Comparison of ENCODE assay signal across 2 cellular contexts in genomic region chr12:113840401-113841042, GRCh38.
TF ChIP-seq lines count a peak whose summit lies in the region.

No MANE protein-coding gene starts in this region.

TF ChIP-seq in SK-N-SH, 30 proteins besides CTCF, POLR2A, EP300 and RAD21:
- TF ChIP-seq GABPA (IDR thresholded peaks at IDR 0.05; ENCODE audit: low read depth) (no peak), SMC3 (IDR thresholded peaks at IDR 0.05; ENCODE audit: low read depth, low read length) (no peak), CHD2 (IDR thresholded peaks at IDR 0.05; ENCODE audit: low read length, partially characterized antibody) (no peak), POLR2AphosphoS5 (IDR thresholded peaks at IDR 0.05; ENCODE audit: low read depth, low read length) (no peak), YY1 (IDR thresholded peaks at IDR 0.05; ENCODE audit: low read depth) (no peak), TAF1 (IDR thresholded peaks at IDR 0.05; ENCODE audit: borderline replicate concordance, low read depth, low read length) (no peak), MXI1 (IDR thresholded peaks at IDR 0.05; ENCODE audit: low read depth, low read length) (no peak), MEF2A (IDR thresholded peaks at IDR 0.05; ENCODE audit: borderline replicate concordance, low read depth) (no peak), PBX3 (IDR thresholded peaks at IDR 0.05) (no peak), SIN3A (IDR thresholded peaks at IDR 0.05; ENCODE audit: borderline replicate concordance, low read depth, low read length) (no peak), NRF1 (IDR thresholded peaks at IDR 0.05; ENCODE audit: low read depth, low read length) (no peak), USF1 (IDR thresholded peaks at IDR 0.05; ENCODE audit: borderline replicate concordance, low read depth) (no peak), NFIC (IDR thresholded peaks at IDR 0.05; ENCODE audit: borderline replicate concordance) (no peak), REST (IDR thresholded peaks at IDR 0.05; ENCODE audit: low read depth, low read length) (no peak), MAX (IDR thresholded peaks at IDR 0.05; ENCODE audit: low read depth) (no peak)

TF ChIP-seq in GM12878, 131 proteins besides CTCF, POLR2A, EP300 and RAD21:
- TF ChIP-seq MTA3 (IDR thresholded peaks at IDR 0.05; ENCODE audit: borderline replicate concordance, low read length) (no peak), GATAD2B (conservative IDR thresholded peaks at IDR 0.05; ENCODE audit: low read depth) (no peak), CBX3 (IDR thresholded peaks at IDR 0.05; ENCODE audit: borderline replicate concordance, low read depth) (no peak), ZBED1 (IDR thresholded peaks at IDR 0.05; ENCODE audit: borderline replicate concordance) (no peak), ETV6 (conservative IDR thresholded peaks at IDR 0.05 in 1 of 2, IDR thresholded peaks at IDR 0.05 in 1 of 2; ENCODE audit: borderline replicate concordance in 1 of 2, low read depth in 1 of 2) (no peak), RELA (IDR thresholded peaks at IDR 0.05; ENCODE audit: borderline replicate concordance, partially characterized antibody) (no peak), POLR2AphosphoS2 (IDR thresholded peaks at IDR 0.05; ENCODE audit: low read depth, low read length) (no peak), TCF3 (IDR thresholded peaks at IDR 0.05; ENCODE audit: borderline replicate concordance, insufficient read depth, low read depth, low read length) (no peak), E2F4 (IDR thresholded peaks at IDR 0.05; ENCODE audit: low read depth, low read length) (no peak), NFYA (IDR thresholded peaks at IDR 0.05; ENCODE audit: borderline replicate concordance, low read depth, low read length) (no peak), CUX1 (IDR thresholded peaks at IDR 0.05; ENCODE audit: insufficient replicate concordance, low read depth, low read length) (no peak)
